Comparison of ENCODE assay signal across 1 cellular context in the genomic region with DNA sequence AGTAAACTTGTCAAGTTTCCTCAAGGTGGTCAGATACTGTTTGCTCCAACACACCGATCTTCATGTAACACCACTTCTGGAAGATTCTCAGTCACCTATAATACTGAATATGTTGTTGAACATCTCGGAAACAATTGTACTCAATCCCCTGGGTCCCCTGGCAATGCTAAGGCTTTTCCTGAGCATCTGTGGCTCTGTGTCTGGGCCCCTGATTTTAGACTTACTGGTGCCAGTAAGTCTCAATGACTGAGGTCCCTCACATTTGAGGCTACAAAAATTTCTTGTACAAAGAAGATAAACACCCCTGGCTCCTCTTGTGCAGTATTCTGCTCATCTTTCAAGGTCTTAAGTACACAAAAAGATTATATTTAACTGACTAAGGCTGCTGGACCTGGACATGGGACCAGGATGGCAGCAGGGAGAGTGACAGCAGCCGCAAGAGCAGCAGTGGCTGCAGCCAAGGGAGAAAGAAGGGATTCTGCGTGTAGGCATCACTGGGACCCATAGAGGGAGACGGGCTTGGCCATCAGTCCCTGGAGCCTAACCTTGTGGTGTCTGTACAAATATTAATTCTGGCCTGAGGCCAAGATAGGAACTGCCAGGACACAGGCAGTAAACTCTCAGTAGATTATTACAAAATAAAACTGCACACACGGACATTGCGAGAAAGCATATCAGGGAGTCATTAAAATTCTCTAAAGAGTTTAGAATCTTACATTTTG.
TF ChIP-seq lines count a peak whose summit lies in the region.

No MANE protein-coding gene starts in this region.

TF ChIP-seq in HEK293, 187 proteins besides CTCF, POLR2A, EP300 and RAD21 (continued from another document):
- TF ChIP-seq ZNF184 (tag by site-specific recombination; IDR thresholded peaks at IDR 0.05) (no peak), ZSCAN16 (tag by site-specific recombination; IDR thresholded peaks at IDR 0.05) (no peak), ZSCAN23 (tag by site-specific recombination; IDR thresholded peaks at IDR 0.05) (no peak), KLF7 (tag by site-specific recombination; IDR thresholded peaks at IDR 0.05; ENCODE audit: borderline replicate concordance) (no peak), ZNF473 (tag by site-specific recombination; IDR thresholded peaks at IDR 0.05) (no peak), ZNF121 (tag by site-specific recombination; IDR thresholded peaks at IDR 0.05) (no peak), ZNF555 (tag by site-specific recombination; conservative IDR thresholded peaks at IDR 0.05) (no peak), REPIN1 (tag by site-specific recombination; IDR thresholded peaks at IDR 0.05; ENCODE audit: low read depth) (no peak), GLIS1 (tag by site-specific recombination; IDR thresholded peaks at IDR 0.05) (peak; percentile 48; the same call in 1 of the 2 replicates), ZNF175 (tag by site-specific recombination; IDR thresholded peaks at IDR 0.05) (no peak), ZIC2 (tag by site-specific recombination; IDR thresholded peaks at IDR 0.05) (0 out of 2 replicates have a peak, but pooled peaks have one; percentile 10), TRIM28 (IDR thresholded peaks at IDR 0.05; ENCODE audit: borderline replicate concordance, low read length) (0 out of 2 replicates have a peak, but pooled peaks have one; percentile 58), ZNF670 (tag by site-specific recombination; IDR thresholded peaks at IDR 0.05; ENCODE audit: low read depth) (no peak), ZBTB48 (tag by site-specific recombination; IDR thresholded peaks at IDR 0.05) (peak; percentile 71), ZNF202 (tag by site-specific recombination; IDR thresholded peaks at IDR 0.05; ENCODE audit: borderline replicate concordance) (no peak), ZNF426 (tag by site-specific recombination; IDR thresholded peaks at IDR 0.05) (no peak), ZNF707 (tag by site-specific recombination; IDR thresholded peaks at IDR 0.05) (no peak), KLF9 (tag by site-specific recombination; IDR thresholded peaks at IDR 0.05; ENCODE audit: low read depth) (no peak), ZNF560 (tag by site-specific recombination; IDR thresholded peaks at IDR 0.05; ENCODE audit: borderline replicate concordance) (no peak), ZNF37A (tag by site-specific recombination; IDR thresholded peaks at IDR 0.05) (no peak), WT1 (tag by site-specific recombination; IDR thresholded peaks at IDR 0.05) (no peak), ZNF221 (tag by site-specific recombination; IDR thresholded peaks at IDR 0.05; ENCODE audit: borderline replicate concordance) (no peak), BCL11A (tag by site-specific recombination; IDR thresholded peaks at IDR 0.05; ENCODE audit: low read depth) (no peak), ZBTB7A (tag by site-specific recombination; IDR thresholded peaks at IDR 0.05; ENCODE audit: low read depth) (no peak), ZNF23 (tag by site-specific recombination; IDR thresholded peaks at IDR 0.05; ENCODE audit: borderline replicate concordance) (no peak), ZNF830 (tag by site-specific recombination; IDR thresholded peaks at IDR 0.05; ENCODE audit: low read depth) (no peak), ZNF416 (tag by site-specific recombination; IDR thresholded peaks at IDR 0.05) (no peak), ZBTB8A (tag by site-specific recombination; IDR thresholded peaks at IDR 0.05) (no peak), KLF8 (tag by site-specific recombination; IDR thresholded peaks at IDR 0.05) (no peak), ZNF292 (tag by site-specific recombination; IDR thresholded peaks at IDR 0.05; ENCODE audit: borderline replicate concordance, low read depth) (no peak), ZNF585B (tag by site-specific recombination; IDR thresholded peaks at IDR 0.05) (no peak), ZNF660 (tag by site-specific recombination; IDR thresholded peaks at IDR 0.05) (peak; percentile 71; the same call in 1 of the 2 replicates), HOXD13 (CRISPR knock-in tag; IDR thresholded peaks at IDR 0.05; ENCODE audit: borderline replicate concordance) (peak; percentile 17; the same call in 1 of the 2 replicates), ZNF600 (tag by site-specific recombination; IDR thresholded peaks at IDR 0.05) (no peak), ZNF10 (tag by site-specific recombination; IDR thresholded peaks at IDR 0.05) (no peak), ZNF391 (tag by site-specific recombination; IDR thresholded peaks at IDR 0.05; ENCODE audit: borderline replicate concordance, low read depth) (no peak), ZNF514 (tag by site-specific recombination; IDR thresholded peaks at IDR 0.05) (no peak), ZNF140 (tag by site-specific recombination; IDR thresholded peaks at IDR 0.05) (no peak), ZNF701 (tag by site-specific recombination; IDR thresholded peaks at IDR 0.05) (no peak)
- TF ChIP-seq, protein P1, sequence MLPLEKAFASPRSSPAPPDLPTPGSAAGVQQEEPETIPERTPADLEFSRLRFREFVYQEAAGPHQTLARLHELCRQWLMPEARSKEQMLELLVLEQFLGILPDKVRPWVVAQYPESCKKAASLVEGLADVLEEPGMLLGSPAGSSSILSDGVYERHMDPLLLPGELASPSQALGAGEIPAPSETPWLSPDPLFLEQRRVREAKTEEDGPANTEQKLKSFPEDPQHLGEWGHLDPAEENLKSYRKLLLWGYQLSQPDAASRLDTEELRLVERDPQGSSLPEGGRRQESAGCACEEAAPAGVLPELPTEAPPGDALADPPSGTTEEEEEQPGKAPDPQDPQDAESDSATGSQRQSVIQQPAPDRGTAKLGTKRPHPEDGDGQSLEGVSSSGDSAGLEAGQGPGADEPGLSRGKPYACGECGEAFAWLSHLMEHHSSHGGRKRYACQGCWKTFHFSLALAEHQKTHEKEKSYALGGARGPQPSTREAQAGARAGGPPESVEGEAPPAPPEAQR (tag by site-specific recombination; IDR thresholded peaks at IDR 0.05) = no peak
- TF ChIP-seq, protein P2, sequence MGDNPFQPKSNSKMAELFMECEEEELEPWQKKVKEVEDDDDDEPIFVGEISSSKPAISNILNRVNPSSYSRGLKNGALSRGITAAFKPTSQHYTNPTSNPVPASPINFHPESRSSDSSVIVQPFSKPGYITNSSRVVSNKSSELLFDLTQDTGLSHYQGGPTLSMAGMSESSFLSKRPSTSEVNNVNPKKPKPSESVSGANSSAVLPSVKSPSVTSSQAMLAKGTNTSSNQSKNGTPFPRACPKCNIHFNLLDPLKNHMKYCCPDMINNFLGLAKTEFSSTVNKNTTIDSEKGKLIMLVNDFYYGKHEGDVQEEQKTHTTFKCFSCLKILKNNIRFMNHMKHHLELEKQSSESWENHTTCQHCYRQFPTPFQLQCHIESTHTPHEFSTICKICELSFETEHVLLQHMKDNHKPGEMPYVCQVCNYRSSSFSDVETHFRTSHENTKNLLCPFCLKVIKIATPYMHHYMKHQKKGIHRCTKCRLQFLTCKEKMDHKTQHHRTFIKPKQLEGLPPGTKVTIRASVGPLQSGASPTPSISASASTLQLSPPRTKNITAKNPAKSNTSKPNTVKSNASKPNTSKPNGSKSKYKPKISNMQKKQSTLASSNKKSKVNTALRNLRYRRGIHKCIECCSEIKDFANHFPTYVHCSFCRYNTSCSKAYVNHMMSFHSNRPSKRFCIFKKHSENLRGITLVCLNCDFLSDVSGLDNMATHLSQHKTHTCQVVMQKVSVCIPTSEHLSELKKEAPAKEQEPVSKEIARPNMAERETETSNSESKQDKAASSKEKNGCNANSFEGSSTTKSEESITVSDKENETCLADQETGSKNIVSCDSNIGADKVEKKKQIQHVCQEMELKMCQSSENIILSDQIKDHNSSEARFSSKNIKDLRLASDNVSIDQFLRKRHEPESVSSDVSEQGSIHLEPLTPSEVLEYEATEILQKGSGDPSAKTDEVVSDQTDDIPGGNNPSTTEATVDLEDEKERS (tag by site-specific recombination; IDR thresholded peaks at IDR 0.05) = no peak
- TF ChIP-seq, protein P3, sequence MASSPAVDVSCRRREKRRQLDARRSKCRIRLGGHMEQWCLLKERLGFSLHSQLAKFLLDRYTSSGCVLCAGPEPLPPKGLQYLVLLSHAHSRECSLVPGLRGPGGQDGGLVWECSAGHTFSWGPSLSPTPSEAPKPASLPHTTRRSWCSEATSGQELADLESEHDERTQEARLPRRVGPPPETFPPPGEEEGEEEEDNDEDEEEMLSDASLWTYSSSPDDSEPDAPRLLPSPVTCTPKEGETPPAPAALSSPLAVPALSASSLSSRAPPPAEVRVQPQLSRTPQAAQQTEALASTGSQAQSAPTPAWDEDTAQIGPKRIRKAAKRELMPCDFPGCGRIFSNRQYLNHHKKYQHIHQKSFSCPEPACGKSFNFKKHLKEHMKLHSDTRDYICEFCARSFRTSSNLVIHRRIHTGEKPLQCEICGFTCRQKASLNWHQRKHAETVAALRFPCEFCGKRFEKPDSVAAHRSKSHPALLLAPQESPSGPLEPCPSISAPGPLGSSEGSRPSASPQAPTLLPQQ (tag by site-specific recombination; IDR thresholded peaks at IDR 0.05) = peak; percentile 47; the same call in 1 of the 2 replicates
- TF ChIP-seq, protein P4, sequence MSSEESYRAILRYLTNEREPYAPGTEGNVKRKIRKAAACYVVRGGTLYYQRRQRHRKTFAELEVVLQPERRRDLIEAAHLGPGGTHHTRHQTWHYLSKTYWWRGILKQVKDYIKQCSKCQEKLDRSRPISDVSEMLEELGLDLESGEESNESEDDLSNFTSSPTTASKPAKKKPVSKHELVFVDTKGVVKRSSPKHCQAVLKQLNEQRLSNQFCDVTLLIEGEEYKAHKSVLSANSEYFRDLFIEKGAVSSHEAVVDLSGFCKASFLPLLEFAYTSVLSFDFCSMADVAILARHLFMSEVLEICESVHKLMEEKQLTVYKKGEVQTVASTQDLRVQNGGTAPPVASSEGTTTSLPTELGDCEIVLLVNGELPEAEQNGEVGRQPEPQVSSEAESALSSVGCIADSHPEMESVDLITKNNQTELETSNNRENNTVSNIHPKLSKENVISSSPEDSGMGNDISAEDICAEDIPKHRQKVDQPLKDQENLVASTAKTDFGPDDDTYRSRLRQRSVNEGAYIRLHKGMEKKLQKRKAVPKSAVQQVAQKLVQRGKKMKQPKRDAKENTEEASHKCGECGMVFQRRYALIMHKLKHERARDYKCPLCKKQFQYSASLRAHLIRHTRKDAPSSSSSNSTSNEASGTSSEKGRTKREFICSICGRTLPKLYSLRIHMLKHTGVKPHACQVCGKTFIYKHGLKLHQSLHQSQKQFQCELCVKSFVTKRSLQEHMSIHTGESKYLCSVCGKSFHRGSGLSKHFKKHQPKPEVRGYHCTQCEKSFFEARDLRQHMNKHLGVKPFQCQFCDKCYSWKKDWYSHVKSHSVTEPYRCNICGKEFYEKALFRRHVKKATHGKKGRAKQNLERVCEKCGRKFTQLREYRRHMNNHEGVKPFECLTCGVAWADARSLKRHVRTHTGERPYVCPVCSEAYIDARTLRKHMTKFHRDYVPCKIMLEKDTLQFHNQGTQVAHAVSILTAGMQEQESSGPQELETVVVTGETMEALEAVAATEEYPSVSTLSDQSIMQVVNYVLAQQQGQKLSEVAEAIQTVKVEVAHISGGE (tag by site-specific recombination; conservative IDR thresholded peaks at IDR 0.05; ENCODE audit: low read depth) = 0 out of 2 replicates have a peak, but pooled peaks have one; percentile 13
- TF ChIP-seq, protein P5, sequence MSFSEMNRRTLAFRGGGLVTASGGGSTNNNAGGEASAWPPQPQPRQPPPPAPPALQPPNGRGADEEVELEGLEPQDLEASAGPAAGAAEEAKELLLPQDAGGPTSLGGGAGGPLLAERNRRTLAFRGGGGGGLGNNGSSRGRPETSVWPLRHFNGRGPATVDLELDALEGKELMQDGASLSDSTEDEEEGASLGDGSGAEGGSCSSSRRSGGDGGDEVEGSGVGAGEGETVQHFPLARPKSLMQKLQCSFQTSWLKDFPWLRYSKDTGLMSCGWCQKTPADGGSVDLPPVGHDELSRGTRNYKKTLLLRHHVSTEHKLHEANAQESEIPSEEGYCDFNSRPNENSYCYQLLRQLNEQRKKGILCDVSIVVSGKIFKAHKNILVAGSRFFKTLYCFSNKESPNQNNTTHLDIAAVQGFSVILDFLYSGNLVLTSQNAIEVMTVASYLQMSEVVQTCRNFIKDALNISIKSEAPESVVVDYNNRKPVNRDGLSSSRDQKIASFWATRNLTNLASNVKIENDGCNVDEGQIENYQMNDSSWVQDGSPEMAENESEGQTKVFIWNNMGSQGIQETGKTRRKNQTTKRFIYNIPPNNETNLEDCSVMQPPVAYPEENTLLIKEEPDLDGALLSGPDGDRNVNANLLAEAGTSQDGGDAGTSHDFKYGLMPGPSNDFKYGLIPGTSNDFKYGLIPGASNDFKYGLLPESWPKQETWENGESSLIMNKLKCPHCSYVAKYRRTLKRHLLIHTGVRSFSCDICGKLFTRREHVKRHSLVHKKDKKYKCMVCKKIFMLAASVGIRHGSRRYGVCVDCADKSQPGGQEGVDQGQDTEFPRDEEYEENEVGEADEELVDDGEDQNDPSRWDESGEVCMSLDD (tag by site-specific recombination; IDR thresholded peaks at IDR 0.05) = no peak
- TF ChIP-seq, protein P6, sequence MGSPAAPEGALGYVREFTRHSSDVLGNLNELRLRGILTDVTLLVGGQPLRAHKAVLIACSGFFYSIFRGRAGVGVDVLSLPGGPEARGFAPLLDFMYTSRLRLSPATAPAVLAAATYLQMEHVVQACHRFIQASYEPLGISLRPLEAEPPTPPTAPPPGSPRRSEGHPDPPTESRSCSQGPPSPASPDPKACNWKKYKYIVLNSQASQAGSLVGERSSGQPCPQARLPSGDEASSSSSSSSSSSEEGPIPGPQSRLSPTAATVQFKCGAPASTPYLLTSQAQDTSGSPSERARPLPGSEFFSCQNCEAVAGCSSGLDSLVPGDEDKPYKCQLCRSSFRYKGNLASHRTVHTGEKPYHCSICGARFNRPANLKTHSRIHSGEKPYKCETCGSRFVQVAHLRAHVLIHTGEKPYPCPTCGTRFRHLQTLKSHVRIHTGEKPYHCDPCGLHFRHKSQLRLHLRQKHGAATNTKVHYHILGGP (tag by site-specific recombination; IDR thresholded peaks at IDR 0.05) = peak; percentile 82; the same call in 1 of the 2 replicates
